Comparison of ENCODE assay signal across 28 cellular contexts in genomic region chrX:150038356-150038755, GRCh38.
A peak's percentile ranks its signal among the peaks of the same experiment; 100 is the strongest.
DNase-seq lines count a peak whose midpoint lies in the region; ATAC-seq, FAIRE-seq and TF ChIP-seq lines count a peak whose summit lies in the region.
"Had no signal": no experiment of that assay in that cellular context is flagged by ENCODE, and none has a peak within 500 bp of the region (broad histone marks: within the 10 kb centered on the region; RNA-seq: fewer than 3 reads in every experiment).

No MANE protein-coding gene starts in this region.

- H3K9me2 ChIP-seq in HCT116 (ENCODE audit: insufficient read depth), result no peaks in the 10 kb centered on the region

- TF ChIP-seq POLR2A in A549 (IDR thresholded peaks at IDR 0.05; ENCODE audit: low read length) (no peak), HCT116 (IDR thresholded peaks at IDR 0.05; ENCODE audit: borderline replicate concordance, extremely low read depth, insufficient read depth, insufficient read length) (no peak)

- 53% methylated on average over 3 of the region's 3 CpGs for WGBS in A549 (ENCODE audit: missing lambda C conversion rate)

- H3K4me3 ChIP-seq in A549, result no peak overlapping the region
- no peak overlapping the region for H3K4me3 ChIP-seq in HCT116 (replicated peaks in 1 of 2; ENCODE audit: low read depth in 1 of 2, low read length in 2 of 2)
- no peak overlapping the region for H3K4me3 ChIP-seq in SJCRH30
- H3K4me3 ChIP-seq in CD8-positive, alpha-beta T cell (ENCODE audit: low read depth, low read length), result no peak overlapping the region
- H3K4me3 ChIP-seq: GM12878, heart right ventricle, lung, neural progenitor cell had no signal

- H3K79me2 ChIP-seq in HCT116 (ENCODE audit: insufficient read depth, low read length), result no peaks in the 10 kb centered on the region

- TF ChIP-seq EP300 in A549 (IDR thresholded peaks at IDR 0.05), result no peak

- CTCF ChIA-PET in A549 (lab: Yijun Ruan, JAX) (no interaction called here), HCT116 (lab: Charles Lee) (no interaction called here)
- CTCF ChIA-PET in CD4-positive, alpha-beta T cell (lab: Charles Lee), result no interaction called here
- CTCF ChIA-PET in CD8-positive, alpha-beta T cell (lab: Charles Lee), result no interaction called here

- RAD21 ChIA-PET in HCT116 (lab: Charles Lee; ENCODE audit: low non-redundant PET in 1 of 2, low total read pairs in 2 of 2, uncharacterized antibody in 2 of 2, unreplicated experiment in 2 of 2), result no interaction called here

- intact Hi-C loops in HCT116 (cut with micrococcal nuclease), result loop anchor here (10.0 kb wide), 1 partner anchor 326 kb away; the partner anchor contains the start of gene MAMLD1
- intact Hi-C loops in CD4-positive, alpha-beta T cell (cut with DNase I, micrococcal nuclease), result no loop called here
- intact Hi-C loops in CD8-positive, alpha-beta T cell (cut with DNase I, micrococcal nuclease), result no loop called here

- ATAC-seq in A549 (peak in 1 of 2 experiments; percentile 56; a peak in 3 of 6 replicates), HCT116 (peak; percentile 59)
- no peak for ATAC-seq in CD4-positive, alpha-beta T cell (ENCODE audit: poor library complexity)
- ATAC-seq in CD8-positive, alpha-beta T cell, result no peak
- ATAC-seq: activated T-cell treated with anti-CD3 and anti-CD28 coated beads, Interleukin-2, amount 50 U/mL, for 4 hours; GM12878; heart right ventricle; sciatic nerve had no signal

- H3K9me3 ChIP-seq in A549, result peaks cover 14% of the 10 kb centered on the region
- no peaks in the 10 kb centered on the region for H3K9me3 ChIP-seq in HCT116 (ENCODE audit: control insufficient read depth in 1 of 2, insufficient read depth in 1 of 2, low read depth in 1 of 2, low read length in 2 of 2)
- 0 out of 2 replicates have a peak, but pooled peaks cover 7% of the 10 kb centered on the region for H3K9me3 ChIP-seq in SJCRH30 (replicated peaks)
- no peaks in the 10 kb centered on the region for H3K9me3 ChIP-seq in CD4-positive, alpha-beta T cell (ENCODE audit: control insufficient read depth, low read length)
- H3K9me3 ChIP-seq in CD8-positive, alpha-beta T cell (ENCODE audit: low read length), result no peaks in the 10 kb centered on the region

- H3K27ac ChIP-seq in A549 (peak overlapping the region; percentile 35 to 83; a peak in 5 of 6 replicates), HCT116 (ENCODE audit: low read depth, low read length) (peak overlapping the region; percentile 22; the same call in 1 of the 2 replicates), SJCRH30 (peak overlapping the region; percentile 20; the same call in 1 of the 2 replicates)
- no peak overlapping the region for H3K27ac ChIP-seq in CD4-positive, alpha-beta T cell (ENCODE audit: low read depth, low read length)
- no peak overlapping the region for H3K27ac ChIP-seq in CD8-positive, alpha-beta T cell (ENCODE audit: low read depth, low read length)
- H3K27ac ChIP-seq: heart right ventricle, KMS-11, neural progenitor cell had no signal

- POLR2A ChIA-PET in A549 (lab: Yijun Ruan, JAX) (no interaction called here), HCT116 (lab: Charles Lee) (no interaction called here)
- POLR2A ChIA-PET in CD4-positive, alpha-beta T cell (lab: Charles Lee), result no interaction called here
- POLR2A ChIA-PET in CD8-positive, alpha-beta T cell (lab: Charles Lee), result no interaction called here

- no peak overlapping the region for H3K9ac ChIP-seq in HCT116 (ENCODE audit: low read length)
- H3K9ac ChIP-seq: KMS-11, neural progenitor cell had no signal

- H3K4me1 Mint-ChIP-seq in CD4-positive, alpha-beta T cell (ENCODE audit: low read depth), result no peaks in the 10 kb centered on the region
- H3K4me1 Mint-ChIP-seq in CD8-positive, alpha-beta T cell (ENCODE audit: low read depth), result no peaks in the 10 kb centered on the region
- H3K4me1 Mint-ChIP-seq: activated CD4-positive, alpha-beta T cell treated with anti-CD3 and anti-CD28 coated beads, Interleukin-2, amount 10 ng/mL, durations not matched to agents 7 days and 5 days; brain; neural progenitor cell had no signal

- no peaks in the 10 kb centered on the region for H4K20me1 ChIP-seq in HCT116 (ENCODE audit: insufficient read depth)

- H3K9me3 Mint-ChIP-seq in CD4-positive, alpha-beta T cell, result peaks cover 3% of the 10 kb centered on the region
- peaks cover 9% of the 10 kb centered on the region for H3K9me3 Mint-ChIP-seq in CD8-positive, alpha-beta T cell

- H3K36me3 Mint-ChIP-seq in CD4-positive, alpha-beta T cell (ENCODE audit: low read depth), result no peaks in the 10 kb centered on the region
- no peaks in the 10 kb centered on the region for H3K36me3 Mint-ChIP-seq in CD8-positive, alpha-beta T cell
- H3K36me3 Mint-ChIP-seq: brain, neural progenitor cell had no signal

- no peak overlapping the region for H2AFZ ChIP-seq in HCT116 (ENCODE audit: low read depth, low read length, poor library complexity, severe bottlenecking)
- H2AFZ ChIP-seq: neural progenitor cell had no signal

- TF ChIP-seq CTCF in A549 (IDR thresholded peaks at IDR 0.05) (no peak), HCT116 (IDR thresholded peaks at IDR 0.05 in 2 of 3, conservative IDR thresholded peaks at IDR 0.05 in 1 of 3; ENCODE audit: borderline replicate concordance in 1 of 3, insufficient read depth in 1 of 3, low read depth in 2 of 3, low read length in 2 of 3) (no peak)
- no peak for TF ChIP-seq CTCF in CD4-positive, alpha-beta T cell (IDR thresholded peaks at IDR 0.05)
- no peak for TF ChIP-seq CTCF in CD8-positive, alpha-beta T cell (IDR thresholded peaks at IDR 0.05)

- DNase-seq in A549 (ENCODE audit: low read depth in 1 of 2, low spot score in 1 of 2) (no peak), HCT116 (ENCODE audit: low read depth, low spot score) (no peak), SJCRH30 (peak in 1 of 2 experiments; percentile 10), iris pigment epithelial cell (ENCODE audit: low read depth) (peak; percentile 28), cerebellar nuclear complex (lab: John Stamatoyannopoulos, UW) (no peak)
- no peak for DNase-seq in CD4-positive, alpha-beta T cell
- DNase-seq in CD8-positive, alpha-beta T cell, result no peak
- DNase-seq in activated effector memory CD4-positive, alpha-beta T cell treated with anti-CD3 and anti-CD28 coated beads, Interleukin-2, amount 50 U/mL, for 16 hours, result no peak
- DNase-seq: activated CD4-positive, alpha-beta T cell treated with anti-CD3 and anti-CD28 coated beads, Interleukin-2, amount 10 ng/mL, durations not matched to agents 7 days and 5 days; activated T-cell treated with anti-CD3 and anti-CD28 coated beads, Interleukin-2, amount 50 U/mL, for 4 hours; DMS79 treated with DMSO at 0.1 percent for 48 hours; effector memory CD4-positive, alpha-beta T cell; erythroblast; heart right ventricle; NCI-H1436; NCI-H345; NCI-H748 treated with DMSO at 0.1 percent for 48 hours; posterior cingulate gyrus; stimulated activated CD4-positive, alpha-beta T cell treated with anti-CD3 and anti-CD28 coated beads, Interleukin-15, amount 100 ng/mL, for 24 hours; T-helper 9 cell had no signal

- H3K27ac Mint-ChIP-seq in CD4-positive, alpha-beta T cell, result no peak overlapping the region
- H3K27ac Mint-ChIP-seq in CD8-positive, alpha-beta T cell, result no peak overlapping the region
- H3K27ac Mint-ChIP-seq: activated CD4-positive, alpha-beta T cell treated with anti-CD3 and anti-CD28 coated beads, Interleukin-2, amount 10 ng/mL, durations not matched to agents 7 days and 5 days; brain; neural progenitor cell; stimulated activated naive CD8-positive, alpha-beta T cell treated with anti-CD3 and anti-CD28 coated beads, Interleukin-15, Interleukin-2, amounts not matched to agents 100 ng/mL and 50 ng/mL, for 24 hours had no signal

- peaks cover 4% of the 10 kb centered on the region for H3K27me3 Mint-ChIP-seq in CD4-positive, alpha-beta T cell
- peaks cover 7% of the 10 kb centered on the region for H3K27me3 Mint-ChIP-seq in CD8-positive, alpha-beta T cell (ENCODE audit: low read depth)
- H3K27me3 Mint-ChIP-seq: brain had no signal

- BruUV-seq in HCT116 (replicated peaks; lab: Mats Ljungman, UMichigan), result no TSS peak

- FAIRE-seq in A549 (lab: Jason Lieb, UNC), result peak; percentile 93
- FAIRE-seq: A204.1, GM12878 had no signal

- H3K4me3 Mint-ChIP-seq in CD4-positive, alpha-beta T cell, result no peak overlapping the region
- H3K4me3 Mint-ChIP-seq in CD8-positive, alpha-beta T cell, result no peak overlapping the region
- H3K4me3 Mint-ChIP-seq: activated CD4-positive, alpha-beta T cell treated with anti-CD3 and anti-CD28 coated beads, Interleukin-2, amount 10 ng/mL, durations not matched to agents 7 days and 5 days; activated T-cell treated with anti-CD3 and anti-CD28 coated beads, Interleukin-2, amount 50 U/mL, for 4 hours; brain; neural progenitor cell; stimulated activated naive CD8-positive, alpha-beta T cell treated with anti-CD3 and anti-CD28 coated beads, Interleukin-15, Interleukin-2, amounts not matched to agents 100 ng/mL and 50 ng/mL, for 24 hours had no signal

- TF ChIP-seq RAD21 in A549 (conservative IDR thresholded peaks at IDR 0.05 in 1 of 2, IDR thresholded peaks at IDR 0.05 in 1 of 2) (no peak), HCT116 (IDR thresholded peaks at IDR 0.05; ENCODE audit: low read depth) (no peak)

- H3K4me2 ChIP-seq in A549, result peak overlapping the region; percentile 61
- peak overlapping the region; percentile 51 for H3K4me2 ChIP-seq in HCT116 (ENCODE audit: low read length)
- H3K4me2 ChIP-seq: KMS-11, neural progenitor cell had no signal

- H3K36me3 ChIP-seq in HCT116 (ENCODE audit: control insufficient read depth in 1 of 2, insufficient read depth in 2 of 2, low read length in 2 of 2) (no peaks in the 10 kb centered on the region), SJCRH30 (no peaks in the 10 kb centered on the region)
- H3K36me3 ChIP-seq in CD8-positive, alpha-beta T cell (ENCODE audit: insufficient read depth, low read length), result no peaks in the 10 kb centered on the region
- H3K36me3 ChIP-seq: heart right ventricle, neural progenitor cell had no signal

- H3K27me3 ChIP-seq in HCT116 (ENCODE audit: insufficient read depth, low read length), result no peaks in the 10 kb centered on the region
- no peaks in the 10 kb centered on the region for H3K27me3 ChIP-seq in SJCRH30
- H3K27me3 ChIP-seq in CD4-positive, alpha-beta T cell (ENCODE audit: control insufficient read depth, insufficient read depth, low read length), result peaks cover 3% of the 10 kb centered on the region
- H3K27me3 ChIP-seq in CD8-positive, alpha-beta T cell (ENCODE audit: insufficient read depth, low read length), result no peaks in the 10 kb centered on the region
- H3K27me3 ChIP-seq: neural progenitor cell had no signal

- H3K4me1 ChIP-seq in A549 (peaks cover 42% of the 10 kb centered on the region), HCT116 (ENCODE audit: control insufficient read depth in 1 of 2, insufficient read depth in 2 of 2, low read length in 2 of 2) (peaks cover 36 to 47% of the 10 kb centered on the region in 2 experiments), SJCRH30 (peaks cover 13% of the 10 kb centered on the region)
- no peaks in the 10 kb centered on the region for H3K4me1 ChIP-seq in CD8-positive, alpha-beta T cell (ENCODE audit: insufficient read depth, low read length)

TF ChIP-seq in A549, 52 proteins besides CTCF, POLR2A, EP300 and RAD21 (continues in another document):
- TF ChIP-seq JUNB (IDR thresholded peaks at IDR 0.05), result no peak
- TF ChIP-seq HOXB5 (CRISPR knock-in tag; IDR thresholded peaks at IDR 0.05), result no peak
- no peak for TF ChIP-seq JUN (IDR thresholded peaks at IDR 0.05)

TF ChIP-seq in HCT116, 20 proteins besides CTCF, POLR2A, EP300 and RAD21 (continues in another document):
- TF ChIP-seq ELF1 (IDR thresholded peaks at IDR 0.05; ENCODE audit: borderline replicate concordance, low read depth), result no peak
- no peak for TF ChIP-seq EZH2phosphoT487 (IDR thresholded peaks at IDR 0.05; ENCODE audit: borderline replicate concordance)

Comparison
In these comparisons a context has a peak if more than half of its experiments do, and no peak if none do; other contexts are left out.
1. H3K27ac ChIP-seq: peak in A549 (2 of 2), HCT116 (single experiment) and SJCRH30 (single experiment); none in CD4-positive, alpha-beta T cell (single experiment) and CD8-positive, alpha-beta T cell (single experiment).